In genomic region chr20:59118855-59119254, GRCh38 we compare ENCODE assay signal across 16 cellular contexts. TPM values are rescaled to one million over a fixed set of nuclear protein-coding genes. Genes with fewer than 3 reads are reported as not detected.
DNase-seq lines count a peak whose midpoint lies in the region; ATAC-seq, FAIRE-seq and TF ChIP-seq lines count a peak whose summit lies in the region.
"Had no signal": no experiment of that assay in that cellular context is flagged by ENCODE, and none has a peak within 500 bp of the region (broad histone marks: within the 10 kb centered on the region; RNA-seq: fewer than 3 reads in every experiment).

No MANE protein-coding gene starts in this region.

- peaks cover 72% of the 10 kb centered on the region for H3K4me1 Mint-ChIP-seq in CD4-positive, alpha-beta T cell (ENCODE audit: low read depth)
- peaks cover 66% of the 10 kb centered on the region for H3K4me1 Mint-ChIP-seq in T-helper 17 cell

- in situ Hi-C loops in KBM-7 (cut with MboI; ENCODE audit: low pct_unique_long_range_greater_than_20kb, low sequenced_read_pairs): no loop called here

- CTCF ChIA-PET in CD4-positive, alpha-beta T cell (lab: Charles Lee): no interaction called here

- FAIRE-seq in islet of Langerhans (lab: Jason Lieb, UNC): peak; percentile 38
- FAIRE-seq: A204.1, G401.6, GM12891, GM19239 had no signal

- no peak overlapping the region for H3K9ac ChIP-seq in BLaER1

- H3K27me3 Mint-ChIP-seq in CD4-positive, alpha-beta T cell: no peaks in the 10 kb centered on the region
- H3K27me3 Mint-ChIP-seq in T-helper 17 cell: no peaks in the 10 kb centered on the region

- H3K9me3 ChIP-seq in BLaER1 (no peaks in the 10 kb centered on the region; the same call in 1 of the 2 replicates), T-helper 17 cell (ENCODE audit: control insufficient read depth, low read length, poor library complexity, severe bottlenecking) (no peaks in the 10 kb centered on the region)
- H3K9me3 ChIP-seq in CD4-positive, alpha-beta T cell (ENCODE audit: control insufficient read depth, low read length): peaks cover 3% of the 10 kb centered on the region
- H3K9me3 ChIP-seq: BE2C had no signal

- POLR2A ChIA-PET in CD4-positive, alpha-beta T cell (lab: Charles Lee): interaction anchor here (0.6 to 8.5 kb wide), 2 partner anchors 31 to 45 kb away, joined by 3 to 203 read pairs; partner anchors contain the start of gene ZNF831

- no peak overlapping the region for H3K4me3 Mint-ChIP-seq in CD4-positive, alpha-beta T cell
- H3K4me3 Mint-ChIP-seq in T-helper 17 cell: no peak overlapping the region
- H3K4me3 Mint-ChIP-seq: H9 had no signal

- H3K4me1 ChIP-seq in BLaER1: peaks cover 70% of the 10 kb centered on the region
- H3K4me1 ChIP-seq: BE2C had no signal

- H3K4me3 ChIP-seq in BLaER1: no peak overlapping the region

- no peak for TF ChIP-seq CTCF in CD4-positive, alpha-beta T cell (IDR thresholded peaks at IDR 0.05)

- peak overlapping the region; percentile 69 for H3K27ac Mint-ChIP-seq in CD4-positive, alpha-beta T cell
- H3K27ac Mint-ChIP-seq in T-helper 17 cell: peak overlapping the region; percentile 87
- H3K27ac Mint-ChIP-seq: H9 had no signal

- H3K27ac ChIP-seq in BLaER1: peak overlapping the region; percentile 96; the same call in 1 of the 2 replicates
- H3K27ac ChIP-seq in CD4-positive, alpha-beta T cell (ENCODE audit: low read depth, low read length): no peak overlapping the region

- H4K20me1 ChIP-seq in BLaER1: no peaks in the 10 kb centered on the region

- peak overlapping the region; percentile 97 for H3K4me2 ChIP-seq in BLaER1

- no peaks in the 10 kb centered on the region for H3K36me3 Mint-ChIP-seq in CD4-positive, alpha-beta T cell (ENCODE audit: low read depth)
- H3K36me3 Mint-ChIP-seq in T-helper 17 cell (ENCODE audit: low read depth): no peaks in the 10 kb centered on the region

- H3K9me3 Mint-ChIP-seq in CD4-positive, alpha-beta T cell: no peaks in the 10 kb centered on the region

- no peak for ATAC-seq in CD4-positive, alpha-beta T cell (ENCODE audit: poor library complexity)
- ATAC-seq in T-helper 17 cell (no peak), GM18517 (IDR thresholded peaks at IDR 0.05; ENCODE audit: unreplicated experiment) (no peak)

- H3K27me3 ChIP-seq in BLaER1: no peaks in the 10 kb centered on the region
- no peaks in the 10 kb centered on the region for H3K27me3 ChIP-seq in CD4-positive, alpha-beta T cell (ENCODE audit: control insufficient read depth, insufficient read depth, low read length)

- no peaks in the 10 kb centered on the region for H3K36me3 ChIP-seq in BLaER1
- H3K36me3 ChIP-seq: BE2C had no signal

- DNase-seq in CD4-positive, alpha-beta T cell: no peak
- DNase-seq in T-helper 17 cell: no peak
- no peak for DNase-seq in activated CD8-positive, alpha-beta memory T cell treated with anti-CD3 and anti-CD28 coated beads, Interleukin-2, amount 50 U/mL, for 48 hours
- no peak for DNase-seq in KBM-7
- DNase-seq: BE2C, DMS79, EL, GOT3, H9 had no signal

- intact Hi-C loops in CD4-positive, alpha-beta T cell (cut with DNase I, micrococcal nuclease): no loop called here

RNA-seq across cellular contexts. Expression of gene ZNF831, which starts 44.8 kb away (rescaled TPM):
- 10 to 100 TPM; 24.9 to 25.9 TPM for total RNA-seq in CD4-positive, alpha-beta T cell
- 10 to 100 TPM; 37.8 to 42.0 TPM for total RNA-seq in T-helper 17 cell
- total RNA-seq: H9 had no signal
